In the genomic region with DNA sequence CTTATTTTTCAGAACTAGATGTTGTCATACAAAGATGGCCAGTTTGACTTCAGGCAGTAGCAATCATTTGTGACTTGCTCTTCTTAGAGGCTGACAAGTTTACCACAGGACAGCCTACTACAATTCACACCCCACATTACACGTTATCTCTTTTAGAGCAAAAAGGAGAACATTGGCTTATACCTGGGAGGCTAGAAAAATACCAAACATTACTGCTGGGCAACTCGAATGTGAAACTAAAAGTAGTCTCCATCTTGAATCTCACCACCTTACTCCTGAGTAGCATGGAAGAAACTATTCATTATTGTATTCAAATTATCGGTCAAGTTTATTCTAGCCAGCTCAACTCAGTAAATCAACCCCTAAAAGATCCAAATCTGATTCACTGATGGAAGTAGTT, we compare ENCODE assay signal across 22 cellular contexts.
A peak's percentile ranks its signal among the peaks of the same experiment; 100 is the strongest.
DNase-seq lines count a peak whose midpoint lies in the region; ATAC-seq, FAIRE-seq and TF ChIP-seq lines count a peak whose summit lies in the region.
"Had no signal": no experiment of that assay in that cellular context is flagged by ENCODE, and none has a peak within 500 bp of the region (broad histone marks: within the 10 kb centered on the region; RNA-seq: fewer than 3 reads in every experiment).

No MANE protein-coding gene starts in this region.

- no peak for TF ChIP-seq POLR2A in H54 (IDR thresholded peaks at IDR 0.05; ENCODE audit: low read depth, low read length)

- DNase-seq in memory B cell (ENCODE audit: low spot score in 2 of 2): no peak
- DNase-seq in NCI-H128 (lab: John Stamatoyannopoulos, UW; ENCODE audit: unreplicated experiment): no peak
- no peak for DNase-seq in H54 (ENCODE audit: insufficient read length, low spot score)
- DNase-seq: CD4-positive, CD25-positive, alpha-beta regulatory T cell; H9; NCI-H1092; NCI-H1436; NCI-H187; NCI-H2081 treated with DMSO at 0.1 percent for 48 hours; NCI-H2171; NCI-H226; NCI-H510A; NCI-H69; SK-N-SH; SW 1271 had no signal

- no peak for FAIRE-seq in H54 (lab: Jason Lieb, UNC)
- FAIRE-seq: D721Med, RCC 7860 had no signal

- no peaks in the 10 kb centered on the region for H3K36me3 Mint-ChIP-seq in memory B cell
- H3K36me3 Mint-ChIP-seq: CD4-positive, CD25-positive, alpha-beta regulatory T cell had no signal

- ATAC-seq in GM18511 (IDR thresholded peaks at IDR 0.05; ENCODE audit: unreplicated experiment): peak; percentile 40
- ATAC-seq in GM19324 (IDR thresholded peaks at IDR 0.05; ENCODE audit: low FRiP score, unreplicated experiment): peak; percentile 58
- peak; percentile 58 for ATAC-seq in HG03378 (IDR thresholded peaks at IDR 0.05; ENCODE audit: unreplicated experiment)
- peak; percentile 45 for ATAC-seq in memory B cell (ENCODE audit: low read depth)
- ATAC-seq in GM19463 (IDR thresholded peaks at IDR 0.05; ENCODE audit: unreplicated experiment): no peak

- no peak overlapping the region for H3K4me3 Mint-ChIP-seq in memory B cell
- H3K4me3 Mint-ChIP-seq: CD4-positive, CD25-positive, alpha-beta regulatory T cell; H9; T-helper 1 cell treated with Interleukin-12 subunit alpha and Interleukin-12 subunit beta and Interleukin-4 antibody, amounts not matched to agents 30 μg/mL and 1 μg/mL, for 36 hours had no signal

- H3K27ac Mint-ChIP-seq in memory B cell: no peak overlapping the region
- H3K27ac Mint-ChIP-seq: CD4-positive, CD25-positive, alpha-beta regulatory T cell; H9; T-helper 1 cell treated with Interleukin-12 subunit alpha and Interleukin-12 subunit beta and Interleukin-4 antibody, amounts not matched to agents 30 μg/mL and 1 μg/mL, for 36 hours had no signal

- H3K9me3 Mint-ChIP-seq in memory B cell: peaks cover 2% of the 10 kb centered on the region
- H3K9me3 Mint-ChIP-seq: T-helper 1 cell treated with Interleukin-12 subunit alpha and Interleukin-12 subunit beta and Interleukin-4 antibody, amounts not matched to agents 30 μg/mL and 1 μg/mL, for 36 hours had no signal

- H3K27me3 Mint-ChIP-seq in memory B cell: peaks cover 4% of the 10 kb centered on the region

- no peaks in the 10 kb centered on the region for H3K4me1 Mint-ChIP-seq in memory B cell
- H3K4me1 Mint-ChIP-seq: CD4-positive, CD25-positive, alpha-beta regulatory T cell; H9 had no signal
